In the genomic region with DNA sequence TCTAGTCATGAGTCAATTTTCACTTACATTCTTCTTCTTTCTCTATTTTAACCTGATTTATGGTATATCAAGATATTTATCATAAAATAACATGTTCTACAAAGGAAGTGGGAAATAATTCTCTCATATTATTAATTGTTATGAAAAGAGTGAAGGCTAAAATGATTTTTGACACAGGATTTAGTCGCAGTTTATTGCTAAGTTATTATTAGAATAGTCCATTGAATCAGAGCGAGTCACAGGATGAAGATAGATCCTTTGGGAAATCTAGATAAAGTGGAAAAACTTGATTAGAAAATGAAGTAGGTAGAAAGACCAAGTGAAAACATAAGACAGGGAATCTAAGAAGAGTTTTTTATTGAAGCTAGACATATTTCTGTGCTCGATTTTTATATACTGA, we compare ENCODE assay signal across 19 cellular contexts.
"Had no signal": no experiment of that assay in that cellular context is flagged by ENCODE, and none has a peak within 500 bp of the region (broad histone marks: within the 10 kb centered on the region; RNA-seq: fewer than 3 reads in every experiment).

No MANE protein-coding gene starts in this region.

- DNase-seq: activated CD4-positive, alpha-beta T cell treated with anti-CD3 and anti-CD28 coated beads for 1 hour; activated CD4-positive, alpha-beta T cell treated with anti-CD3 and anti-CD28 coated beads, Interleukin-2, amount 50 U/mL, for 4 hours; activated effector memory CD4-positive, alpha-beta T cell treated with anti-CD3 and anti-CD28 coated beads, Interleukin-2, amount 50 U/mL, for 16 hours; activated T-cell treated with anti-CD3 and anti-CD28 coated beads, Interleukin-2, amount 50 U/mL, for 72 hours; dermis blood vessel endothelial cell; effector memory CD8-positive, alpha-beta T cell; heart right ventricle; kidney glomerular epithelial cell; left ventricle myocardium superior; naive thymus-derived CD4-positive, alpha-beta T cell; right cardiac atrium; stimulated activated naive CD8-positive, alpha-beta T cell treated with anti-CD3 and anti-CD28 coated beads, Interleukin-15, Interleukin-2, amounts not matched to agents 100 U/mL and 50 U/mL, for 24 hours; transverse colon; uterus; WERI-Rb-1 had no signal

- H3K36me3 ChIP-seq: ascending aorta, heart right ventricle, prostate gland, transverse colon, uterus, WERI-Rb-1 had no signal

- H3K4me3 ChIP-seq: ascending aorta, heart right ventricle, prostate gland, skin epidermis, transverse colon, uterus had no signal

- H3K27ac ChIP-seq: ascending aorta, epithelial cell of prostate, heart right ventricle, prostate gland, skin epidermis, transverse colon, uterus, WERI-Rb-1 had no signal

- H3K4me1 ChIP-seq: ascending aorta, heart right ventricle, prostate gland, transverse colon, uterus had no signal

- H3K9me3 ChIP-seq: ascending aorta, heart right ventricle, prostate gland, transverse colon, uterus had no signal

- ATAC-seq: activated T-cell treated with anti-CD3 and anti-CD28 coated beads, Interleukin-2, amount 50 U/mL, for 72 hours; effector memory CD8-positive, alpha-beta T cell; heart right ventricle; left ventricle myocardium superior; naive thymus-derived CD4-positive, alpha-beta T cell; right cardiac atrium; stimulated activated naive CD8-positive, alpha-beta T cell treated with anti-CD3 and anti-CD28 coated beads, Interleukin-15, Interleukin-2, amounts not matched to agents 100 U/mL and 50 U/mL, for 24 hours had no signal

- H3K27me3 ChIP-seq: ascending aorta, heart right ventricle, transverse colon, uterus had no signal
